1 cellular context compared by ENCODE assay signal in the genomic region with DNA sequence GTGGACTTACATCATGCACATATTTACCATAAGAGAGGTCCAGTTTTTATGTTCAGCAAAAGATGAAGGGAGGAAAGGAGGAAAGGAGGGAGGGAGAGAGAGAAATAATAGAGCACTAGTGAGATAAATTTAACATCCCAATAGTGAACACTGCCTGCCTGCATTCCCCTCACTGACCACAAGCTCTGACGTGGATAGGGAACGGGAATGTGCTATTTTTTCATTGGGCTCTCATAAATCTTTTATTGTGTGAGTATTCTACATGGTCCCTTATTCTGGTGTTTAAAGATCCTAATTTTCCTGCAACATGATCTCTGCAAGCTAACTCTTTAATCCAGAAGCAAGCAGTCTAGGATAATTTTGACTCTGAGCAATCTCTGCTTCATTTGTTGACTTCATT.
TF ChIP-seq lines count a peak whose summit lies in the region.

No MANE protein-coding gene starts in this region.

TF ChIP-seq in IMR-90, 13 proteins besides CTCF, POLR2A, EP300 and RAD21:
- TF ChIP-seq CEBPB (IDR thresholded peaks at IDR 0.05; ENCODE audit: low read depth, low read length) = no peak
- no peak for TF ChIP-seq BHLHE40 (IDR thresholded peaks at IDR 0.05; ENCODE audit: low read depth, low read length)
- no peak for TF ChIP-seq MAZ (IDR thresholded peaks at IDR 0.05; ENCODE audit: borderline replicate concordance, low read depth, low read length)
- no peak for TF ChIP-seq RFX5 (IDR thresholded peaks at IDR 0.05; ENCODE audit: low read depth, low read length)
- TF ChIP-seq RCOR1 (IDR thresholded peaks at IDR 0.05; ENCODE audit: insufficient replicate concordance, low read length) = no peak
- TF ChIP-seq SMC3 (IDR thresholded peaks at IDR 0.05; ENCODE audit: low read depth, low read length) = no peak
- TF ChIP-seq, protein P1, sequence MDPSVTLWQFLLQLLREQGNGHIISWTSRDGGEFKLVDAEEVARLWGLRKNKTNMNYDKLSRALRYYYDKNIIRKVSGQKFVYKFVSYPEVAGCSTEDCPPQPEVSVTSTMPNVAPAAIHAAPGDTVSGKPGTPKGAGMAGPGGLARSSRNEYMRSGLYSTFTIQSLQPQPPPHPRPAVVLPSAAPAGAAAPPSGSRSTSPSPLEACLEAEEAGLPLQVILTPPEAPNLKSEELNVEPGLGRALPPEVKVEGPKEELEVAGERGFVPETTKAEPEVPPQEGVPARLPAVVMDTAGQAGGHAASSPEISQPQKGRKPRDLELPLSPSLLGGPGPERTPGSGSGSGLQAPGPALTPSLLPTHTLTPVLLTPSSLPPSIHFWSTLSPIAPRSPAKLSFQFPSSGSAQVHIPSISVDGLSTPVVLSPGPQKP (IDR thresholded peaks at IDR 0.05; ENCODE audit: borderline replicate concordance, low read depth, low read length) = no peak
- no peak for TF ChIP-seq MAFK (IDR thresholded peaks at IDR 0.05; ENCODE audit: low read depth, low read length)
- no peak for TF ChIP-seq USF2 (IDR thresholded peaks at IDR 0.05; ENCODE audit: low read depth, low read length)
- no peak for TF ChIP-seq CHD1 (IDR thresholded peaks at IDR 0.05; ENCODE audit: low read depth, low read length)
- TF ChIP-seq NFE2L2 (IDR thresholded peaks at IDR 0.05; ENCODE audit: low read depth, low read length) = no peak
- TF ChIP-seq FOS (IDR thresholded peaks at IDR 0.05; ENCODE audit: low read depth, low read length) = no peak
- TF ChIP-seq MXI1 (IDR thresholded peaks at IDR 0.05; ENCODE audit: borderline replicate concordance, low read depth, low read length) = no peak
